In genomic region chr17:79183221-79184158, GRCh38 we compare ENCODE assay signal across 13 cellular contexts.
DNase-seq lines count a peak whose midpoint lies in the region; ATAC-seq and FAIRE-seq lines count a peak whose summit lies in the region.
"Had no signal": no experiment of that assay in that cellular context is flagged by ENCODE, and none has a peak within 500 bp of the region (broad histone marks: within the 10 kb centered on the region; RNA-seq: fewer than 3 reads in every experiment).

No MANE protein-coding gene starts in this region.

- no peaks in the 10 kb centered on the region for H3K36me3 Mint-ChIP-seq in CD4-positive, alpha-beta memory T cell

- H3K4me3 ChIP-seq in iPS-20b (ENCODE audit: low read length), result peak overlapping the region; percentile 83
- no peak overlapping the region for H3K4me3 ChIP-seq in CD4-positive, alpha-beta memory T cell (ENCODE audit: low read length in 2 of 2)

- POLR2A ChIA-PET in CD4-positive, alpha-beta memory T cell (lab: Charles Lee; ENCODE audit: partially characterized antibody), result no interaction called here

- H3K27me3 Mint-ChIP-seq in CD4-positive, alpha-beta memory T cell, result peaks cover 24 to 30% of the 10 kb centered on the region in 2 donors

- CTCF ChIA-PET in CD4-positive, alpha-beta memory T cell (lab: Charles Lee; ENCODE audit: partially characterized antibody), result no interaction called here

- FAIRE-seq in urothelium cell line (lab: Jason Lieb, UNC), result no peak

- no peaks in the 10 kb centered on the region for H3K9me3 ChIP-seq in iPS-20b (ENCODE audit: insufficient read depth, low read depth, low read length)
- H3K9me3 ChIP-seq in CD4-positive, alpha-beta memory T cell (ENCODE audit: control insufficient read depth in 1 of 2, low read length in 2 of 2), result no peaks in the 10 kb centered on the region
- H3K9me3 ChIP-seq: stomach had no signal

- H3K27me3 ChIP-seq in iPS-20b (ENCODE audit: insufficient read depth, low read length), result peaks cover 61% of the 10 kb centered on the region
- H3K27me3 ChIP-seq in CD4-positive, alpha-beta memory T cell (ENCODE audit: insufficient read depth, low read length), result peaks cover 3% of the 10 kb centered on the region

- intact Hi-C loops in CD4-positive, alpha-beta memory T cell (cut with micrococcal nuclease), result no loop called here

- H3K9ac ChIP-seq in iPS-20b (ENCODE audit: low read depth, low read length), result peak overlapping the region; percentile 67; the same call in 1 of the 2 replicates

- no peaks in the 10 kb centered on the region for H3K36me3 ChIP-seq in iPS-20b (ENCODE audit: insufficient read depth, low read depth, low read length)
- H3K36me3 ChIP-seq in CD4-positive, alpha-beta memory T cell (ENCODE audit: insufficient read depth, low read length), result no peaks in the 10 kb centered on the region
- H3K36me3 ChIP-seq: stomach had no signal

- peak; percentile 29 for DNase-seq in stimulated activated CD4-positive, alpha-beta T cell treated with anti-CD3 and anti-CD28 coated beads, Interleukin-15, amount 100 ng/mL, for 24 hours
- no peak for DNase-seq in stimulated activated CD4-positive, alpha-beta T cell treated with anti-CD3 and anti-CD28 coated beads, Interleukin-4, amount 100 ng/mL, for 4 hours
- peak; percentile 26 for DNase-seq in RPMI8226
- peak; percentile 83 for DNase-seq in urothelium cell line (ENCODE audit: low spot score)
- no peak for DNase-seq in CD4-positive, alpha-beta memory T cell
- DNase-seq: HFFc6, NCI-H1694, occipital lobe, stomach had no signal

- H3K9me3 Mint-ChIP-seq in CD4-positive, alpha-beta memory T cell, result no peaks in the 10 kb centered on the region
- H3K9me3 Mint-ChIP-seq: HFFc6 had no signal

- ATAC-seq in GM21528 (IDR thresholded peaks at IDR 0.05; ENCODE audit: low FRiP score, unreplicated experiment) (no peak), HG03571 (IDR thresholded peaks at IDR 0.05; ENCODE audit: unreplicated experiment) (no peak)

- peaks cover 8% of the 10 kb centered on the region; the same call in 1 of the 2 replicates for H3K4me1 ChIP-seq in iPS-20b (ENCODE audit: insufficient read depth, low read length)
- H3K4me1 ChIP-seq in CD4-positive, alpha-beta memory T cell (ENCODE audit: insufficient read depth, low read length), result no peaks in the 10 kb centered on the region

- peak overlapping the region in 1 of 8 donors; percentile 52 for H3K4me3 Mint-ChIP-seq in CD4-positive, alpha-beta memory T cell
- H3K4me3 Mint-ChIP-seq: HFFc6 had no signal

- H3K27ac Mint-ChIP-seq in CD4-positive, alpha-beta memory T cell, result no peak overlapping the region
- H3K27ac Mint-ChIP-seq: HFFc6 had no signal

- peaks cover 0 to 4% (median 0%) of the 10 kb centered on the region in 4 donors for H3K4me1 Mint-ChIP-seq in CD4-positive, alpha-beta memory T cell

- no peak overlapping the region for H3K27ac ChIP-seq in iPS-20b (ENCODE audit: low read length)
- H3K27ac ChIP-seq in CD4-positive, alpha-beta memory T cell (ENCODE audit: low read depth, low read length), result no peak overlapping the region
- H3K27ac ChIP-seq: epithelial cell of prostate, stomach had no signal

Comparison
In these comparisons a context has a peak if more than half of its experiments do, and no peak if none do; other contexts are left out.
1. DNase-seq: peak in stimulated activated CD4-positive, alpha-beta T cell treated with anti-CD3 and anti-CD28 coated beads, Interleukin-15, amount 100 ng/mL, for 24 hours (single experiment), RPMI8226 (single experiment) and urothelium cell line (single experiment); none in stimulated activated CD4-positive, alpha-beta T cell treated with anti-CD3 and anti-CD28 coated beads, Interleukin-4, amount 100 ng/mL, for 4 hours (0 of 2) and CD4-positive, alpha-beta memory T cell (0 of 5).